8 cellular contexts compared by ENCODE assay signal in the genomic region with DNA sequence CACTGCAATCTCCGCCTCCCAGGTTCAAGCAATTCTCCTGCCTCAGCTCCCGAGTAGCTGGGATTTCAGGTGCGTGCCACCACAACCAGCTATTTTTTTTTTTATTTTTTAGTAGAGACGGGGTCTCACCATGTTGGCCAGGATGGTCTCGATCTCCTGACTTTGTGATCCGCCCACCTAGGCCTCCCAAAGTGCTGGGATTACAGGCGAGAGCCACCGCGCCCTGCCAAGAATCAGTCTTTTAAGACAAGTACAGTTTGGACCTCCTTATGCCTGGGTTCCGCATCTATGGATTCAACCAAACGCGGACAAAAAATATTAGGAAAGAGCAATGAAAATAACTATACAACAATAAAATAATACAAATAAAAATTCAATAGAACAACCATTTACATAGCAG.
DNase-seq lines count a peak whose midpoint lies in the region; ATAC-seq and TF ChIP-seq lines count a peak whose summit lies in the region.
"Not testable (repeated sequence)": the region's sequence is repeated elsewhere in the genome, so short reads cannot be mapped to it uniquely, and the experiment has no call there.

No MANE protein-coding gene starts in this region.

- DNase-seq in CD14-positive monocyte (ENCODE audit: low spot score) (peak; percentile 37), cardiac septum (ENCODE audit: low spot score) (peak; percentile 41), right lobe of liver (peak in 2 of 3 donors; percentile 7 to 11), natural killer cell (peak; percentile 2), osteoblast (ENCODE audit: insufficient read length, low spot score, missing footprints) (peak; percentile 21), spleen (peak; percentile 44)
- peak; percentile 33 for DNase-seq in activated effector memory CD4-positive, alpha-beta T cell treated with anti-CD3 and anti-CD28 coated beads, Interleukin-2, amount 50 U/mL, for 16 hours

- H3K9ac ChIP-seq in BLaER1 = not testable (repeated sequence)

- H3K27me3 ChIP-seq in BLaER1; right lobe of liver; osteoblast (ENCODE audit: insufficient read depth, low read length); spleen (replicated peaks in 1 of 7): not testable (repeated sequence)

- not testable (repeated sequence) for H3K9me3 Mint-ChIP-seq in CD14-positive monocyte, natural killer cell

- not testable (repeated sequence) for ATAC-seq in right lobe of liver, natural killer cell

- H3K4me1 ChIP-seq in BLaER1 (peaks cover 69% of the 10 kb centered on the region), spleen (peaks cover 0 to 18% (median 8%) of the 10 kb centered on the region in 6 donors)
- H3K4me1 ChIP-seq in right lobe of liver; osteoblast (ENCODE audit: insufficient read depth, low read length): not testable (repeated sequence)

- peak overlapping the region; percentile 82; the same call in 1 of the 2 replicates for H3K4me2 ChIP-seq in BLaER1
- not testable (repeated sequence) for H3K4me2 ChIP-seq in osteoblast (ENCODE audit: insufficient read depth, low read length)

- intact Hi-C loops in CD14-positive monocyte (cut with micrococcal nuclease); cardiac septum (cut with DNase I); natural killer cell (cut with micrococcal nuclease); spleen (cut with DNase I; ENCODE audit: low total_unique reads): not testable (repeated sequence)
- intact Hi-C loops in right lobe of liver (cut with DNase I) = loop anchor here in 1 of 2 donors (10.0 kb wide), 1 partner anchor 160 kb away; no protein-coding TSS in a partner anchor

- peak overlapping the region in 1 of 7 donors; percentile 9 for H3K27ac Mint-ChIP-seq in CD14-positive monocyte
- not testable (repeated sequence) for H3K27ac Mint-ChIP-seq in natural killer cell

- not testable (repeated sequence) for H3K79me2 ChIP-seq in osteoblast (ENCODE audit: insufficient read depth, low read length)

- WGBS in right lobe of liver (ENCODE audit: insufficient coverage, low coverage, low lambda C conversion rate, missing lambda C conversion rate) = 85% methylated on average over 12 of the region's 12 CpGs
- 87 to 96% (median 93%) methylated on average over 12 of the region's 12 CpGs for WGBS in spleen, 5 donors

- peaks cover 10% of the 10 kb centered on the region for H3K4me1 Mint-ChIP-seq in CD14-positive monocyte
- not testable (repeated sequence) for H3K4me1 Mint-ChIP-seq in natural killer cell

- H3K4me3 ChIP-seq in BLaER1; right lobe of liver; osteoblast (ENCODE audit: insufficient read depth, low read length); spleen: not testable (repeated sequence)

- not testable (repeated sequence) for H3K9me3 ChIP-seq in BLaER1; right lobe of liver; osteoblast (ENCODE audit: low read depth, low read length); spleen

- not testable (repeated sequence) for TF ChIP-seq POLR2A in right lobe of liver (IDR thresholded peaks at IDR 0.05); spleen (IDR thresholded peaks at IDR 0.05)

- not testable (repeated sequence) for H3K4me3 Mint-ChIP-seq in CD14-positive monocyte, natural killer cell

- not testable (repeated sequence) for H2AFZ ChIP-seq in osteoblast (ENCODE audit: low read length)

- peak overlapping the region; percentile 78; the same call in 1 of the 2 replicates for H3K27ac ChIP-seq in BLaER1
- not testable (repeated sequence) for H3K27ac ChIP-seq in right lobe of liver; osteoblast (ENCODE audit: low read depth, low read length); spleen

- not testable (repeated sequence) for TF ChIP-seq CTCF in CD14-positive monocyte (IDR thresholded peaks at IDR 0.05); right lobe of liver (IDR thresholded peaks at IDR 0.05); natural killer cell (IDR thresholded peaks at IDR 0.05); osteoblast (IDR thresholded peaks at IDR 0.05; ENCODE audit: extremely low read depth, low read depth, low read length); spleen (IDR thresholded peaks at IDR 0.05 in 8 of 11, conservative IDR thresholded peaks at IDR 0.05 in 3 of 11)

- H3K27me3 Mint-ChIP-seq in CD14-positive monocyte (ENCODE audit: low read depth in 3 of 3); natural killer cell (ENCODE audit: low read depth in 2 of 2): not testable (repeated sequence)

- H3K36me3 Mint-ChIP-seq in CD14-positive monocyte, natural killer cell: not testable (repeated sequence)

- not testable (repeated sequence) for H4K20me1 ChIP-seq in BLaER1; osteoblast (ENCODE audit: insufficient read depth, low read length)

- not testable (repeated sequence) for H3K36me3 ChIP-seq in BLaER1; right lobe of liver; osteoblast (ENCODE audit: insufficient read depth, low read length); spleen
